Comparison of ENCODE assay signal across 18 cellular contexts in genomic region chr4:163607292-163607691, GRCh38.
DNase-seq lines count a peak whose midpoint lies in the region; ATAC-seq and TF ChIP-seq lines count a peak whose summit lies in the region.
"Had no signal": no experiment of that assay in that cellular context is flagged by ENCODE, and none has a peak within 500 bp of the region (broad histone marks: within the 10 kb centered on the region; RNA-seq: fewer than 3 reads in every experiment).

No MANE protein-coding gene starts in this region.

- H3K4me1 ChIP-seq in OCI-LY7 (ENCODE audit: insufficient read depth, low read length, poor library complexity, severe bottlenecking) (peaks cover 81% of the 10 kb centered on the region), upper lobe of right lung (no peaks in the 10 kb centered on the region)
- H3K4me1 ChIP-seq: breast epithelium, esophagus muscularis mucosa had no signal

- H3K27ac ChIP-seq in OCI-LY7 (ENCODE audit: low read depth, low read length, poor library complexity, severe bottlenecking): no peak overlapping the region
- H3K27ac ChIP-seq in upper lobe of right lung: peak overlapping the region; percentile 25
- H3K27ac ChIP-seq: breast epithelium, esophagus muscularis mucosa, VCaP had no signal

- intact Hi-C loops in OCI-LY7 (cut with micrococcal nuclease; ENCODE audit: unreplicated experiment) (no loop called here), upper lobe of right lung (cut with DNase I) (no loop called here)

- H3K27me3 Mint-ChIP-seq in stimulated activated naive CD8-positive, alpha-beta T cell treated with anti-CD3 and anti-CD28 coated beads, Interleukin-15, Interleukin-2, amounts not matched to agents 100 ng/mL and 50 ng/mL, for 24 hours: no peaks in the 10 kb centered on the region

- no peak for DNase-seq in stimulated activated naive CD8-positive, alpha-beta T cell treated with anti-CD3 and anti-CD28 coated beads, Interleukin-15, Interleukin-2, amounts not matched to agents 100 U/mL and 50 U/mL, for 24 hours
- DNase-seq in OCI-LY7 (ENCODE audit: low spot score): no peak
- DNase-seq in glomerular visceral epithelial cell (ENCODE audit: extremely low spot score): peak; percentile 8
- DNase-seq in upper lobe of right lung: no peak
- no peak for DNase-seq in iPS-NIHi7 (ENCODE audit: extremely low spot score)
- DNase-seq in NCI-H1930 (lab: John Stamatoyannopoulos, UW): no peak
- DNase-seq: ACHN; activated CD4-positive, alpha-beta T cell treated with anti-CD3 and anti-CD28 coated beads, Interleukin-2, amount 50 U/mL, for 48 hours; activated T-cell treated with anti-CD3 and anti-CD28 coated beads, Interleukin-2, amount 50 U/mL, for 24 hours; IMR-90; NCI-H1105; NCI-H524 treated with DMSO at 0.1 percent for 48 hours had no signal

- H3K27me3 ChIP-seq in upper lobe of right lung: no peaks in the 10 kb centered on the region
- H3K27me3 ChIP-seq: breast epithelium, esophagus muscularis mucosa had no signal

- no peaks in the 10 kb centered on the region for H3K36me3 ChIP-seq in OCI-LY7 (ENCODE audit: insufficient read depth, low read length)
- H3K36me3 ChIP-seq in upper lobe of right lung: no peaks in the 10 kb centered on the region
- H3K36me3 ChIP-seq: breast epithelium, esophagus muscularis mucosa had no signal

- H3K4me3 ChIP-seq in OCI-LY7 (ENCODE audit: low read depth, low read length, poor library complexity, severe bottlenecking) (no peak overlapping the region), upper lobe of right lung (no peak overlapping the region)
- H3K4me3 ChIP-seq: breast epithelium, esophagus muscularis mucosa had no signal

- no peak for TF ChIP-seq CTCF in OCI-LY7 (conservative IDR thresholded peaks at IDR 0.05; ENCODE audit: low read length)
- TF ChIP-seq CTCF in upper lobe of right lung (IDR thresholded peaks at IDR 0.05): no peak

- POLR2A ChIA-PET in OCI-LY7 (lab: Charles Lee): interaction anchor here (0.6 to 3.7 kb wide), 8 partner anchors 9 to 57 kb away, joined by 3 to 27 read pairs (median 3); no protein-coding TSS in a partner anchor

- no peaks in the 10 kb centered on the region for H3K9me3 Mint-ChIP-seq in stimulated activated naive CD8-positive, alpha-beta T cell treated with anti-CD3 and anti-CD28 coated beads, Interleukin-15, Interleukin-2, amounts not matched to agents 100 ng/mL and 50 ng/mL, for 24 hours
- H3K9me3 Mint-ChIP-seq: activated T-cell treated with anti-CD3 and anti-CD28 coated beads, Interleukin-2, amount 50 U/mL, for 24 hours had no signal

- CTCF ChIA-PET in OCI-LY7 (lab: Charles Lee; ENCODE audit: unreplicated experiment): no interaction called here

- H3K4me1 Mint-ChIP-seq in stimulated activated naive CD8-positive, alpha-beta T cell treated with anti-CD3 and anti-CD28 coated beads, Interleukin-15, Interleukin-2, amounts not matched to agents 100 ng/mL and 50 ng/mL, for 24 hours (ENCODE audit: low read depth): peaks cover 33% of the 10 kb centered on the region

- no TSS peak for BruUV-seq in OCI-LY7 (replicated peaks; lab: Mats Ljungman, UMichigan)

- H3K9me3 ChIP-seq in OCI-LY7 (ENCODE audit: low read length) (no peaks in the 10 kb centered on the region), upper lobe of right lung (no peaks in the 10 kb centered on the region)
- H3K9me3 ChIP-seq: breast epithelium, esophagus muscularis mucosa had no signal

- no peaks in the 10 kb centered on the region for H4K20me1 ChIP-seq in OCI-LY7 (ENCODE audit: insufficient read depth, low read length)

- H3K4me3 Mint-ChIP-seq in stimulated activated naive CD8-positive, alpha-beta T cell treated with anti-CD3 and anti-CD28 coated beads, Interleukin-15, Interleukin-2, amounts not matched to agents 100 ng/mL and 50 ng/mL, for 24 hours: no peak overlapping the region
- H3K4me3 Mint-ChIP-seq: activated T-cell treated with anti-CD3 and anti-CD28 coated beads, Interleukin-2, amount 50 U/mL, for 24 hours had no signal

- H3K79me2 ChIP-seq in OCI-LY7 (ENCODE audit: insufficient read depth, low read depth, low read length): no peaks in the 10 kb centered on the region

- peak overlapping the region; percentile 49 for H3K4me2 ChIP-seq in OCI-LY7 (ENCODE audit: low read length)

- H3K36me3 Mint-ChIP-seq in stimulated activated naive CD8-positive, alpha-beta T cell treated with anti-CD3 and anti-CD28 coated beads, Interleukin-15, Interleukin-2, amounts not matched to agents 100 ng/mL and 50 ng/mL, for 24 hours (ENCODE audit: low read depth): no peaks in the 10 kb centered on the region
- H3K36me3 Mint-ChIP-seq: activated naive CD4-positive, alpha-beta T cell treated with anti-CD3 and anti-CD28 coated beads, Interleukin-2, amount 50 U/mL, for 72 hours had no signal

- ATAC-seq in stimulated activated naive CD8-positive, alpha-beta T cell treated with anti-CD3 and anti-CD28 coated beads, Interleukin-15, Interleukin-2, amounts not matched to agents 100 U/mL and 50 U/mL, for 24 hours: no peak
- ATAC-seq in upper lobe of right lung: peak; percentile 75
- ATAC-seq in GM21576 (IDR thresholded peaks at IDR 0.05; ENCODE audit: unreplicated experiment): no peak
- ATAC-seq: activated naive CD4-positive, alpha-beta T cell treated with anti-CD3 and anti-CD28 coated beads, Interleukin-2, amount 50 U/mL, for 72 hours had no signal

- H3K27ac Mint-ChIP-seq in stimulated activated naive CD8-positive, alpha-beta T cell treated with anti-CD3 and anti-CD28 coated beads, Interleukin-15, Interleukin-2, amounts not matched to agents 100 ng/mL and 50 ng/mL, for 24 hours: peak overlapping the region; percentile 5
- H3K27ac Mint-ChIP-seq: activated naive CD4-positive, alpha-beta T cell treated with anti-CD3 and anti-CD28 coated beads, Interleukin-2, amount 50 U/mL, for 72 hours; activated T-cell treated with anti-CD3 and anti-CD28 coated beads, Interleukin-2, amount 50 U/mL, for 24 hours had no signal

- H2AFZ ChIP-seq in OCI-LY7 (ENCODE audit: low read length): peak overlapping the region; percentile 88

- no peaks in the 10 kb centered on the region for H3K9me2 ChIP-seq in OCI-LY7 (ENCODE audit: insufficient read depth, low read length)
